ENCODE assay signal across 9 cellular contexts in the genomic region with DNA sequence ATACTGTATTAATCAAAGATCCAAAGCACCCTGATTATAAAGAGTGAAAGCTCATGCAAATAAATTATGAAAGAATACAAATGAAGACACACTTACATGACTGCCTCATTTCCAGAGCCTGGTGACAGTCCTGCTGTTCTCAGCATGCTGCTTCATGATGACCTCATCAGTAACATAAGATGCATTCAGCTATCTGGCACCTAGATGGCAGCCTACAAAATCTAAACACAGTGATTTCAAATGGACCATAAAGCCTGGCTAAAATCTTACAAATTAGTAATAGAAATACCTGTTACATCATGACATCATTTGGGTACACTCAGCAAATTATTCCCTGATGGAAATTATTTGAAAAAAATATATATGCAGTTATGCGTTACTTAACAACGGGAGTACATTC.
DNase-seq lines count a peak whose midpoint lies in the region; ATAC-seq, FAIRE-seq and TF ChIP-seq lines count a peak whose summit lies in the region.
"Had no signal": no experiment of that assay in that cellular context is flagged by ENCODE, and none has a peak within 500 bp of the region (broad histone marks: within the 10 kb centered on the region; RNA-seq: fewer than 3 reads in every experiment).

No MANE protein-coding gene starts in this region.

- no peak overlapping the region for H2AK5ac ChIP-seq in H1 (ENCODE audit: low read depth, low read length)

- TF ChIP-seq CTCF in HEK293 (tag by site-specific recombination; IDR thresholded peaks at IDR 0.05) (no peak; the same call in 1 of the 2 replicates), H1 (IDR thresholded peaks at IDR 0.05; ENCODE audit: control extremely low read depth in 1 of 3, insufficient read depth in 1 of 3, low read depth in 1 of 3, low read length in 3 of 3) (peak in 2 of 3 experiments; percentile 35 to 52; a peak in 3 of 4 replicates)

- no peak overlapping the region for H3K27ac Mint-ChIP-seq in activated CD4-positive, alpha-beta memory T cell treated with anti-CD3 and anti-CD28 coated beads, Interleukin-2, amount 10 ng/mL, durations not matched to agents 7 days and 5 days

- H3K36me3 Mint-ChIP-seq in activated CD4-positive, alpha-beta memory T cell treated with anti-CD3 and anti-CD28 coated beads, Interleukin-2, amount 10 ng/mL, durations not matched to agents 7 days and 5 days (ENCODE audit: low read depth): no peaks in the 10 kb centered on the region

- no peak overlapping the region for H2BK120ac ChIP-seq in H1 (replicated peaks; ENCODE audit: low read depth, low read length)

- no peak for ATAC-seq in HG02798 (IDR thresholded peaks at IDR 0.05; ENCODE audit: poor library complexity, unreplicated experiment)

- WGBS in H1 (ENCODE audit: extremely low coverage in 1 of 2, insufficient coverage in 1 of 2, insufficient read length in 1 of 2, insufficient replicate concordance in 2 of 2, low coverage in 1 of 2, low lambda C conversion rate in 2 of 2, missing lambda C conversion rate in 1 of 2), 2 experiments: 98% methylated on average over 2 of the region's 2 CpGs; no CpG with 5 or more reads in 1 of the 2 experiments

- FAIRE-seq in H1 (lab: Jason Lieb, UNC): no peak

- no peak overlapping the region for H4K91ac ChIP-seq in H1 (replicated peaks; ENCODE audit: insufficient read length, low read length)

- no peaks in the 10 kb centered on the region for H3K4me1 Mint-ChIP-seq in activated CD4-positive, alpha-beta memory T cell treated with anti-CD3 and anti-CD28 coated beads, Interleukin-2, amount 10 ng/mL, durations not matched to agents 7 days and 5 days

- no peak overlapping the region for H3K18ac ChIP-seq in H1 (ENCODE audit: extremely low read depth, low read length)

- H3K56ac ChIP-seq in H1 (replicated peaks; ENCODE audit: insufficient read length, low read depth, low read length): no peak overlapping the region

- DNase-seq in NCI-H524 (lab: John Stamatoyannopoulos, UW) (peak; percentile 9 to 53), H1 (ENCODE audit: low read depth in 1 of 2, low spot score in 2 of 2) (no peak), putamen (ENCODE audit: low spot score) (peak; percentile 8), NCI-H2107 treated with DMSO at 0.1 percent for 48 hours (lab: John Stamatoyannopoulos, UW; ENCODE audit: unreplicated experiment) (no peak)
- DNase-seq in activated CD4-positive, alpha-beta memory T cell treated with anti-CD3 and anti-CD28 coated beads, Interleukin-2, amount 10 ng/mL, durations not matched to agents 7 days and 5 days: no peak
- no peak for DNase-seq in activated CD4-positive, CD25-positive, alpha-beta regulatory T cell treated with anti-CD3 and anti-CD28 coated beads, Interleukin-2, amount 50 U/mL, for 72 hours

- peaks cover 3% of the 10 kb centered on the region for H3K9me3 Mint-ChIP-seq in activated CD4-positive, alpha-beta memory T cell treated with anti-CD3 and anti-CD28 coated beads, Interleukin-2, amount 10 ng/mL, durations not matched to agents 7 days and 5 days

- no peaks in the 10 kb centered on the region for H3K79me1 ChIP-seq in H1 (ENCODE audit: low read depth, low read length)

- H4K20me1 ChIP-seq in H1 (replicated peaks in 1 of 2; ENCODE audit: control insufficient read depth in 1 of 2, insufficient read depth in 2 of 2, low read length in 2 of 2): no peaks in the 10 kb centered on the region

- TF ChIP-seq POLR2A in H1 (IDR thresholded peaks at IDR 0.05; ENCODE audit: control extremely low read depth in 1 of 2, low read depth in 2 of 2, low read length in 2 of 2): no peak

- no peak for TF ChIP-seq EP300 in H1 (IDR thresholded peaks at IDR 0.05; ENCODE audit: borderline replicate concordance in 1 of 2, low read depth in 2 of 2, low read length in 2 of 2)

- H3K36me3 ChIP-seq in HEK293 (ENCODE audit: control insufficient read depth in 2 of 2, insufficient read depth in 1 of 2, low read length in 2 of 2) (no peaks in the 10 kb centered on the region), H1 (ENCODE audit: control insufficient read depth in 2 of 4, insufficient read depth in 4 of 4, low read length in 3 of 4) (no peaks in the 10 kb centered on the region)

- no peaks in the 10 kb centered on the region for H3K4me1 ChIP-seq in HEK293 (ENCODE audit: control insufficient read depth, insufficient read depth, low read length)
- H3K4me1 ChIP-seq in H1 (replicated peaks in 1 of 4; ENCODE audit: control insufficient read depth in 3 of 4, insufficient read depth in 4 of 4, low read length in 3 of 4): no peaks in the 10 kb centered on the region
- H3K4me1 ChIP-seq: parathyroid adenoma had no signal

- no peak overlapping the region for H3K27ac ChIP-seq in HEK293 (ENCODE audit: extremely low read depth, low read depth, low read length)
- H3K27ac ChIP-seq in H1 (ENCODE audit: low read depth, low read length): no peak overlapping the region
- H3K27ac ChIP-seq: parathyroid adenoma had no signal

- H2BK5ac ChIP-seq in H1 (ENCODE audit: low read depth, low read length): no peak overlapping the region

- H2BK12ac ChIP-seq in H1 (ENCODE audit: low read depth, low read length): no peak overlapping the region

- H3K9me3 ChIP-seq in HEK293 (ENCODE audit: control insufficient read depth, insufficient read depth, low read depth, low read length) (no peaks in the 10 kb centered on the region), H1 (ENCODE audit: insufficient read depth in 2 of 2, low read depth in 1 of 2, low read length in 1 of 2) (no peaks in the 10 kb centered on the region)

- no peak overlapping the region for H4K5ac ChIP-seq in H1 (ENCODE audit: insufficient read length, low read depth, low read length)

- POLR2A ChIA-PET in HEK293 (lab: Yijun Ruan, JAX): no interaction called here
- POLR2A ChIA-PET in H1 (lab: Charles Lee; ENCODE audit: partially characterized antibody): no interaction called here
- POLR2A ChIA-PET in activated CD4-positive, alpha-beta memory T cell treated with anti-CD3 and anti-CD28 coated beads, Interleukin-2, amount 10 ng/mL, durations not matched to agents 7 days and 5 days (lab: Charles Lee): no interaction called here

- H2AFZ ChIP-seq in H1 (ENCODE audit: low read length): no peak overlapping the region
- H2AFZ ChIP-seq: parathyroid adenoma had no signal

- no peaks in the 10 kb centered on the region for H3K27me3 Mint-ChIP-seq in activated CD4-positive, alpha-beta memory T cell treated with anti-CD3 and anti-CD28 coated beads, Interleukin-2, amount 10 ng/mL, durations not matched to agents 7 days and 5 days

- H2BK20ac ChIP-seq in H1 (ENCODE audit: low read length): no peak overlapping the region

- H3K14ac ChIP-seq in H1 (ENCODE audit: insufficient read length): no peak overlapping the region

- CTCF ChIA-PET in HEK293 (lab: Yijun Ruan, JAX): interaction anchor here (0.5 to 1.0 kb wide), 5 partner anchors 18 to 200 kb away, joined by 3 to 6 read pairs (median 3); no protein-coding TSS in a partner anchor
- CTCF ChIA-PET in H1 (lab: Charles Lee; ENCODE audit: partially characterized antibody): interaction anchor here (0.8 to 1.1 kb wide), 5 partner anchors 18 to 654 kb away, joined by 3 to 4 read pairs (median 3); no protein-coding TSS in a partner anchor
- CTCF ChIA-PET in activated CD4-positive, alpha-beta memory T cell treated with anti-CD3 and anti-CD28 coated beads, Interleukin-2, amount 10 ng/mL, durations not matched to agents 7 days and 5 days (lab: Charles Lee): no interaction called here

- H3K4me3 ChIP-seq in HEK293 (ENCODE audit: low read depth, low read length): no peak overlapping the region
- no peak overlapping the region for H3K4me3 ChIP-seq in H1 (ENCODE audit: extremely low read depth in 1 of 4, insufficient read depth in 2 of 4, low read depth in 3 of 4, low read length in 4 of 4)

- no peaks in the 10 kb centered on the region for H3K79me2 ChIP-seq in H1 (ENCODE audit: control insufficient read depth in 1 of 2, insufficient read depth in 2 of 2, low read length in 2 of 2)
- H3K79me2 ChIP-seq: parathyroid adenoma had no signal

- TF ChIP-seq RAD21 in H1 (IDR thresholded peaks at IDR 0.05 in 1 of 2, conservative IDR thresholded peaks at IDR 0.05 in 1 of 2; ENCODE audit: low read depth in 2 of 2, low read length in 2 of 2): peak; percentile 35 to 47

- no peak overlapping the region for H4K8ac ChIP-seq in H1 (ENCODE audit: extremely low read depth, insufficient read depth, low read length)

- no peak overlapping the region for H3K4me3 Mint-ChIP-seq in activated CD4-positive, alpha-beta memory T cell treated with anti-CD3 and anti-CD28 coated beads, Interleukin-2, amount 10 ng/mL, durations not matched to agents 7 days and 5 days

- no peak overlapping the region for H3K9ac ChIP-seq in H1 (replicated peaks in 1 of 4; ENCODE audit: extremely low read depth in 1 of 4, low read depth in 3 of 4, low read length in 3 of 4)
- H3K9ac ChIP-seq: parathyroid adenoma had no signal

- H3K23ac ChIP-seq in H1 (ENCODE audit: insufficient read length): no peak overlapping the region

- no peak overlapping the region for H2BK15ac ChIP-seq in H1 (ENCODE audit: low read length)

- H3K23me2 ChIP-seq in H1 (ENCODE audit: low read depth, low read length): no peaks in the 10 kb centered on the region

- no peak overlapping the region for H3K4me2 ChIP-seq in H1 (ENCODE audit: insufficient read depth in 1 of 2, low read depth in 2 of 2, low read length in 2 of 2)

- H3K4ac ChIP-seq in H1 (replicated peaks; ENCODE audit: insufficient read length, low read depth, low read length): no peak overlapping the region

- no peaks in the 10 kb centered on the region for H3K27me3 ChIP-seq in H1 (replicated peaks in 1 of 4; ENCODE audit: control insufficient read depth in 3 of 4, extremely low read depth in 1 of 4, insufficient read depth in 3 of 4, low read length in 3 of 4)

TF ChIP-seq in H1, 55 proteins besides CTCF, POLR2A, EP300 and RAD21 (continues in another document):
- TF ChIP-seq CREB1 (IDR thresholded peaks at IDR 0.05) (peak; percentile 57), TBP (IDR thresholded peaks at IDR 0.05; ENCODE audit: low read depth, low read length) (no peak), ZNF274 (IDR thresholded peaks at IDR 0.05; ENCODE audit: borderline replicate concordance, extremely low read depth, low read length) (no peak), EZH2 (IDR thresholded peaks at IDR 0.05; ENCODE audit: low read depth, low read length, severe bottlenecking) (no peak), MAFK (IDR thresholded peaks at IDR 0.05; ENCODE audit: low read depth, low read length) (0 out of 2 replicates have a peak, but pooled peaks have one; percentile 4), KDM4A (IDR thresholded peaks at IDR 0.05; ENCODE audit: low read depth, low read length, severe bottlenecking) (no peak), TAF1 (IDR thresholded peaks at IDR 0.05; ENCODE audit: low read depth, low read length) (no peak), MAX (IDR thresholded peaks at IDR 0.05) (no peak), JUND (IDR thresholded peaks at IDR 0.05; ENCODE audit: low read length) (peak; percentile 94), HDAC6 (IDR thresholded peaks at IDR 0.05; ENCODE audit: low read depth, low read length) (no peak)

Comparison
In these comparisons a context has a peak if more than half of its experiments do, and no peak if none do; other contexts are left out.
1. DNase-seq: peak in NCI-H524 (2 of 2) and putamen (single experiment); none in H1 (0 of 2), activated CD4-positive, alpha-beta memory T cell treated with anti-CD3 and anti-CD28 coated beads, Interleukin-2, amount 10 ng/mL, durations not matched to agents 7 days and 5 days (single experiment), NCI-H2107 treated with DMSO at 0.1 percent for 48 hours (single experiment) and activated CD4-positive, CD25-positive, alpha-beta regulatory T cell treated with anti-CD3 and anti-CD28 coated beads, Interleukin-2, amount 50 U/mL, for 72 hours (single experiment).
2. Of the 6 proteins assayed by ChIP-seq in both HEK293 and H1: peak only in HEK293: none; only in H1: CTCF; in both: ATF2; in neither: 4.